1 cellular context compared by ENCODE assay signal in genomic region chr10:63465293-63466167, GRCh38.
TF ChIP-seq lines count a peak whose summit lies in the region.

JMJD1C (minus strand) TSS chr10:63465977; CDS start chr10:63465662, 315 bp downstream.

TF ChIP-seq in HepG2, 621 proteins besides CTCF, POLR2A, EP300 and RAD21 (continued from another document and continues in another):
- TF ChIP-seq TRAFD1 (CRISPR knock-in tag; IDR thresholded peaks at IDR 0.05; ENCODE audit: borderline replicate concordance): no peak
- peak in 1 of 2 experiments; percentile 19; a peak in 1 of 4 replicates for TF ChIP-seq ATF4 (CRISPR knock-in tag; IDR thresholded peaks at IDR 0.05)
- 0 out of 2 replicates have a peak, but pooled peaks have one; percentile 29 for TF ChIP-seq FOXC1 (CRISPR knock-in tag; IDR thresholded peaks at IDR 0.05; ENCODE audit: borderline replicate concordance)
- TF ChIP-seq, protein P1, sequence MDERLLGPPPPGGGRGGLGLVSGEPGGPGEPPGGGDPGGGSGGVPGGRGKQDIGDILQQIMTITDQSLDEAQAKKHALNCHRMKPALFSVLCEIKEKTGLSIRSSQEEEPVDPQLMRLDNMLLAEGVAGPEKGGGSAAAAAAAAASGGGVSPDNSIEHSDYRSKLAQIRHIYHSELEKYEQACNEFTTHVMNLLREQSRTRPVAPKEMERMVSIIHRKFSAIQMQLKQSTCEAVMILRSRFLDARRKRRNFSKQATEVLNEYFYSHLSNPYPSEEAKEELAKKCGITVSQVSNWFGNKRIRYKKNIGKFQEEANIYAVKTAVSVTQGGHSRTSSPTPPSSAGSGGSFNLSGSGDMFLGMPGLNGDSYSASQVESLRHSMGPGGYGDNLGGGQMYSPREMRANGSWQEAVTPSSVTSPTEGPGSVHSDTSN (CRISPR knock-in tag; IDR thresholded peaks at IDR 0.05): no peak
- TF ChIP-seq SALL1 (CRISPR knock-in tag; IDR thresholded peaks at IDR 0.05): peak; percentile 83
- no peak for TF ChIP-seq JUND (CRISPR knock-in tag; IDR thresholded peaks at IDR 0.05)
- no peak; the same call in 1 of the 2 replicates for TF ChIP-seq HOXA5 (CRISPR knock-in tag; IDR thresholded peaks at IDR 0.05)
- TF ChIP-seq NCOA1 (CRISPR knock-in tag; IDR thresholded peaks at IDR 0.05): 0 out of 2 replicates have a peak, but pooled peaks have one; percentile 26
- TF ChIP-seq GABPB1 (CRISPR knock-in tag; IDR thresholded peaks at IDR 0.05): peak; percentile 72
- 0 out of 2 replicates have a peak, but pooled peaks have one; percentile 63 for TF ChIP-seq ZFAT (CRISPR knock-in tag; conservative IDR thresholded peaks at IDR 0.05)
- TF ChIP-seq ZNF18 (CRISPR knock-in tag; IDR thresholded peaks at IDR 0.05; ENCODE audit: insufficient replicate concordance): peak; percentile 5
- TF ChIP-seq TIGD3 (CRISPR knock-in tag; IDR thresholded peaks at IDR 0.05; ENCODE audit: borderline replicate concordance): no peak
- no peak for TF ChIP-seq SYNCRIP (IDR thresholded peaks at IDR 0.05; ENCODE audit: insufficient read depth, low read depth, low read length)
- no peak for TF ChIP-seq ARHGAP35 (CRISPR knock-in tag; IDR thresholded peaks at IDR 0.05; ENCODE audit: borderline replicate concordance)
- no peak for TF ChIP-seq THAP9 (CRISPR knock-in tag; IDR thresholded peaks at IDR 0.05; ENCODE audit: borderline replicate concordance)
- TF ChIP-seq IRX3 (CRISPR knock-in tag; IDR thresholded peaks at IDR 0.05; ENCODE audit: borderline replicate concordance, low read depth): peak; percentile 59; the same call in 1 of the 2 replicates
- TF ChIP-seq LRRFIP1 (CRISPR knock-in tag; conservative IDR thresholded peaks at IDR 0.05): no peak
- TF ChIP-seq KAT8 (CRISPR knock-in tag; IDR thresholded peaks at IDR 0.05): peak; percentile 22; the same call in 1 of the 2 replicates
- TF ChIP-seq ZEB1 (IDR thresholded peaks at IDR 0.05; ENCODE audit: insufficient replicate concordance, low read depth): no peak
- TF ChIP-seq ZNF557 (CRISPR knock-in tag; IDR thresholded peaks at IDR 0.05): 0 out of 2 replicates have a peak, but pooled peaks have one; percentile 29
- peak; percentile 92 for TF ChIP-seq MAZ (IDR thresholded peaks at IDR 0.05; ENCODE audit: borderline replicate concordance, low read depth, low read length)
- peak; percentile 94 for TF ChIP-seq MAZ (CRISPR knock-in tag; IDR thresholded peaks at IDR 0.05; ENCODE audit: low read depth)
- TF ChIP-seq ZBTB14 (CRISPR knock-in tag; IDR thresholded peaks at IDR 0.05): peak; percentile 92
- TF ChIP-seq ZNF430 (CRISPR knock-in tag; IDR thresholded peaks at IDR 0.05): peak; percentile 3; the same call in 1 of the 2 replicates
- peak; percentile 68; the same call in 1 of the 2 replicates for TF ChIP-seq ZNF724P (CRISPR knock-in tag; IDR thresholded peaks at IDR 0.05; ENCODE audit: borderline replicate concordance)
- no peak for TF ChIP-seq SCMH1 (CRISPR knock-in tag; IDR thresholded peaks at IDR 0.05; ENCODE audit: borderline replicate concordance)
- no peak for TF ChIP-seq ZNF383 (CRISPR knock-in tag; IDR thresholded peaks at IDR 0.05; ENCODE audit: borderline replicate concordance)
- no peak for TF ChIP-seq ATM (IDR thresholded peaks at IDR 0.05; ENCODE audit: borderline replicate concordance)
- 0 out of 2 replicates have a peak, but pooled peaks have one; percentile 43 for TF ChIP-seq ZNF589 (CRISPR knock-in tag; conservative IDR thresholded peaks at IDR 0.05)
- TF ChIP-seq, protein P2, sequence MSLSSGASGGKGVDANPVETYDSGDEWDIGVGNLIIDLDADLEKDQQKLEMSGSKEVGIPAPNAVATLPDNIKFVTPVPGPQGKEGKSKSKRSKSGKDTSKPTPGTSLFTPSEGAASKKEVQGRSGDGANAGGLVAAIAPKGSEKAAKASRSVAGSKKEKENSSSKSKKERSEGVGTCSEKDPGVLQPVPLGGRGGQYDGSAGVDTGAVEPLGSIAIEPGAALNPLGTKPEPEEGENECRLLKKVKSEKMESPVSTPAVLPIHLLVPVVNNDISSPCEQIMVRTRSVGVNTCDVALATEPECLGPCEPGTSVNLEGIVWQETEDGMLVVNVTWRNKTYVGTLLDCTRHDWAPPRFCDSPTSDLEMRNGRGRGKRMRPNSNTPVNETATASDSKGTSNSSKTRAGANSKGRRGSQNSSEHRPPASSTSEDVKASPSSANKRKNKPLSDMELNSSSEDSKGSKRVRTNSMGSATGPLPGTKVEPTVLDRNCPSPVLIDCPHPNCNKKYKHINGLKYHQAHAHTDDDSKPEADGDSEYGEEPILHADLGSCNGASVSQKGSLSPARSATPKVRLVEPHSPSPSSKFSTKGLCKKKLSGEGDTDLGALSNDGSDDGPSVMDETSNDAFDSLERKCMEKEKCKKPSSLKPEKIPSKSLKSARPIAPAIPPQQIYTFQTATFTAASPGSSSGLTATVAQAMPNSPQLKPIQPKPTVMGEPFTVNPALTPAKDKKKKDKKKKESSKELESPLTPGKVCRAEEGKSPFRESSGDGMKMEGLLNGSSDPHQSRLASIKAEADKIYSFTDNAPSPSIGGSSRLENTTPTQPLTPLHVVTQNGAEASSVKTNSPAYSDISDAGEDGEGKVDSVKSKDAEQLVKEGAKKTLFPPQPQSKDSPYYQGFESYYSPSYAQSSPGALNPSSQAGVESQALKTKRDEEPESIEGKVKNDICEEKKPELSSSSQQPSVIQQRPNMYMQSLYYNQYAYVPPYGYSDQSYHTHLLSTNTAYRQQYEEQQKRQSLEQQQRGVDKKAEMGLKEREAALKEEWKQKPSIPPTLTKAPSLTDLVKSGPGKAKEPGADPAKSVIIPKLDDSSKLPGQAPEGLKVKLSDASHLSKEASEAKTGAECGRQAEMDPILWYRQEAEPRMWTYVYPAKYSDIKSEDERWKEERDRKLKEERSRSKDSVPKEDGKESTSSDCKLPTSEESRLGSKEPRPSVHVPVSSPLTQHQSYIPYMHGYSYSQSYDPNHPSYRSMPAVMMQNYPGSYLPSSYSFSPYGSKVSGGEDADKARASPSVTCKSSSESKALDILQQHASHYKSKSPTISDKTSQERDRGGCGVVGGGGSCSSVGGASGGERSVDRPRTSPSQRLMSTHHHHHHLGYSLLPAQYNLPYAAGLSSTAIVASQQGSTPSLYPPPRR (CRISPR knock-in tag; IDR thresholded peaks at IDR 0.05; ENCODE audit: borderline replicate concordance): peak; percentile 69
- TF ChIP-seq ZNF296 (CRISPR knock-in tag; conservative IDR thresholded peaks at IDR 0.05): no peak
- peak; percentile 38; the same call in 1 of the 2 replicates for TF ChIP-seq ZBTB7A (CRISPR knock-in tag; IDR thresholded peaks at IDR 0.05)
- no peak for TF ChIP-seq SOX13 (IDR thresholded peaks at IDR 0.05)
- peak; percentile 37 to 67; a peak in 1 of 4 replicates for TF ChIP-seq SOX13 (CRISPR knock-in tag; conservative IDR thresholded peaks at IDR 0.05 in 1 of 2, IDR thresholded peaks at IDR 0.05 in 1 of 2)
- TF ChIP-seq SNAPC5 (CRISPR knock-in tag; IDR thresholded peaks at IDR 0.05; ENCODE audit: borderline replicate concordance): no peak
- TF ChIP-seq DDIT3 (CRISPR knock-in tag; IDR thresholded peaks at IDR 0.05): no peak
- TF ChIP-seq ZNF232 (CRISPR knock-in tag; IDR thresholded peaks at IDR 0.05; ENCODE audit: borderline replicate concordance): peak; percentile 30; the same call in 1 of the 2 replicates
- no peak; the same call in 1 of the 2 replicates for TF ChIP-seq ZNF274 (CRISPR knock-in tag; IDR thresholded peaks at IDR 0.05)
